Comparison of ENCODE assay signal across 1 cellular context in the genomic region with DNA sequence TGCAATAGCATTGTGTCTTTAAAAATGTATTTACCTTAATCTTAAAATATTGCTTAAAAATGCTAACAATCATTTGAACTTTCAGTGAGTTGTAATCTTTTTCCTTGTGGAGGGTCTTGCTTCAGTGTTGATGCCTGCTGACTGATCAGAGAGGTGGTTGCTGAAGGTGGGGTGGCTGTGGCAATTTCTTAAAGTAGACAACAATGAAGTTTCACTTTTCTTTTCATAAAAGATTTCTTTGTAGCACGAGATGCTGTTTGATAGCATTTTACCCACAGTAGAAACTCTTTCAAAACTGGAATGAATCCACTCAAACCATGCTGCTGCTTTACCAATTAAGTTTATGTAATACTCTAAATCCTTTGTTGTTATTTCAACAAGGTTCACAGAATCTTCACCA.
TF ChIP-seq lines count a peak whose summit lies in the region.

No MANE protein-coding gene starts in this region.

TF ChIP-seq in A549, 52 proteins besides CTCF, POLR2A, EP300 and RAD21 (continued from another document):
- TF ChIP-seq, protein P1, sequence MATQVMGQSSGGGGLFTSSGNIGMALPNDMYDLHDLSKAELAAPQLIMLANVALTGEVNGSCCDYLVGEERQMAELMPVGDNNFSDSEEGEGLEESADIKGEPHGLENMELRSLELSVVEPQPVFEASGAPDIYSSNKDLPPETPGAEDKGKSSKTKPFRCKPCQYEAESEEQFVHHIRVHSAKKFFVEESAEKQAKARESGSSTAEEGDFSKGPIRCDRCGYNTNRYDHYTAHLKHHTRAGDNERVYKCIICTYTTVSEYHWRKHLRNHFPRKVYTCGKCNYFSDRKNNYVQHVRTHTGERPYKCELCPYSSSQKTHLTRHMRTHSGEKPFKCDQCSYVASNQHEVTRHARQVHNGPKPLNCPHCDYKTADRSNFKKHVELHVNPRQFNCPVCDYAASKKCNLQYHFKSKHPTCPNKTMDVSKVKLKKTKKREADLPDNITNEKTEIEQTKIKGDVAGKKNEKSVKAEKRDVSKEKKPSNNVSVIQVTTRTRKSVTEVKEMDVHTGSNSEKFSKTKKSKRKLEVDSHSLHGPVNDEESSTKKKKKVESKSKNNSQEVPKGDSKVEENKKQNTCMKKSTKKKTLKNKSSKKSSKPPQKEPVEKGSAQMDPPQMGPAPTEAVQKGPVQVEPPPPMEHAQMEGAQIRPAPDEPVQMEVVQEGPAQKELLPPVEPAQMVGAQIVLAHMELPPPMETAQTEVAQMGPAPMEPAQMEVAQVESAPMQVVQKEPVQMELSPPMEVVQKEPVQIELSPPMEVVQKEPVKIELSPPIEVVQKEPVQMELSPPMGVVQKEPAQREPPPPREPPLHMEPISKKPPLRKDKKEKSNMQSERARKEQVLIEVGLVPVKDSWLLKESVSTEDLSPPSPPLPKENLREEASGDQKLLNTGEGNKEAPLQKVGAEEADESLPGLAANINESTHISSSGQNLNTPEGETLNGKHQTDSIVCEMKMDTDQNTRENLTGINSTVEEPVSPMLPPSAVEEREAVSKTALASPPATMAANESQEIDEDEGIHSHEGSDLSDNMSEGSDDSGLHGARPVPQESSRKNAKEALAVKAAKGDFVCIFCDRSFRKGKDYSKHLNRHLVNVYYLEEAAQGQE (IDR thresholded peaks at IDR 0.05): no peak
- TF ChIP-seq, protein P2, sequence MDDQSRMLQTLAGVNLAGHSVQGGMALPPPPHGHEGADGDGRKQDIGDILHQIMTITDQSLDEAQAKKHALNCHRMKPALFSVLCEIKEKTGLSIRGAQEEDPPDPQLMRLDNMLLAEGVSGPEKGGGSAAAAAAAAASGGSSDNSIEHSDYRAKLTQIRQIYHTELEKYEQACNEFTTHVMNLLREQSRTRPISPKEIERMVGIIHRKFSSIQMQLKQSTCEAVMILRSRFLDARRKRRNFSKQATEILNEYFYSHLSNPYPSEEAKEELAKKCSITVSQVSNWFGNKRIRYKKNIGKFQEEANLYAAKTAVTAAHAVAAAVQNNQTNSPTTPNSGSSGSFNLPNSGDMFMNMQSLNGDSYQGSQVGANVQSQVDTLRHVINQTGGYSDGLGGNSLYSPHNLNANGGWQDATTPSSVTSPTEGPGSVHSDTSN (IDR thresholded peaks at IDR 0.05): no peak
- no peak for TF ChIP-seq TP53 (CRISPR knock-in tag; IDR thresholded peaks at IDR 0.05)
- TF ChIP-seq PHF8 (IDR thresholded peaks at IDR 0.05; ENCODE audit: borderline replicate concordance, low read depth): no peak
- TF ChIP-seq RARB (CRISPR knock-in tag; IDR thresholded peaks at IDR 0.05): no peak
- TF ChIP-seq RCOR1 (IDR thresholded peaks at IDR 0.05; ENCODE audit: low read depth, low read length): no peak
